Comparison of ENCODE assay signal across 17 cellular contexts in the genomic region with DNA sequence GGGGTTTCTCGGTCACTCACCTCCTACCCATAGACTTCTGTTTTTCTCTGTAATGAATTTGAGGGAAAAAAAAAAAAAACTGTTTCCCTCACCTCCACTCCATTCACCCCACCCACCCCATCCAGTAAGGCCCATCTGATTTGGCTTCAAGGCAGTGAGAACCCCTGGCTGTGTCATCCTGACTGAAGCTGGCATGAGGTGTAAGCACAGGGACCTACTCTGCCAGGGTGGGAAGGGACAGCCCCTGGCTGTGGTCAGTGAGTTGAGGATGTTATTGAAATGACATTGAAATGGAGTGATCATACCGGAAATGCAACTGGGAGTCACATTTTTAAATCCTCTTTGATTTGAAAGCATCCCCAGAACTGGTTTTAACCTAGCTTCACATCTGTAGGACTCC.
"Had no signal": no experiment of that assay in that cellular context is flagged by ENCODE, and none has a peak within 500 bp of the region (broad histone marks: within the 10 kb centered on the region; RNA-seq: fewer than 3 reads in every experiment).

No MANE protein-coding gene starts in this region.

- H3K4me3 ChIP-seq: right atrium auricular region, skin epidermis, tibial nerve, uterus had no signal

- H3K4me1 ChIP-seq: right atrium auricular region, tibial nerve, uterus had no signal

- H3K9me3 Mint-ChIP-seq: activated naive CD4-positive, alpha-beta T cell treated with anti-CD3 and anti-CD28 coated beads, Interleukin-2, amount 50 U/mL, for 24 hours; memory B cell; naive thymus-derived CD8-positive, alpha-beta T cell; T-cell had no signal

- H3K4me1 Mint-ChIP-seq: activated naive CD4-positive, alpha-beta T cell treated with anti-CD3 and anti-CD28 coated beads, Interleukin-2, amount 50 U/mL, for 24 hours had no signal

- ATAC-seq: left ventricle myocardium superior; naive thymus-derived CD8-positive, alpha-beta T cell had no signal

- H3K4me3 Mint-ChIP-seq: activated naive CD4-positive, alpha-beta T cell treated with anti-CD3 and anti-CD28 coated beads, Interleukin-2, amount 50 U/mL, for 24 hours; brain; memory B cell; naive thymus-derived CD8-positive, alpha-beta T cell; T-cell had no signal

- H3K27me3 ChIP-seq: right atrium auricular region, tibial nerve, uterus had no signal

- H3K36me3 Mint-ChIP-seq: activated naive CD4-positive, alpha-beta T cell treated with anti-CD3 and anti-CD28 coated beads, Interleukin-2, amount 50 U/mL, for 24 hours; brain; memory B cell; naive thymus-derived CD8-positive, alpha-beta T cell; T-cell had no signal

- DNase-seq: cortex of kidney; effector CD4-positive, alpha-beta T cell; foreskin fibroblast; left ventricle myocardium superior; naive thymus-derived CD8-positive, alpha-beta T cell; SK-N-SH; substantia nigra; T-cell; T-helper 9 cell; uterus had no signal

- H3K27ac ChIP-seq: right atrium auricular region, skin epidermis, tibial nerve, uterus had no signal

- H3K9me3 ChIP-seq: right atrium auricular region, SK-N-SH, tibial nerve, uterus had no signal

- H3K27me3 Mint-ChIP-seq: brain, memory B cell, progenitor cell of endocrine pancreas had no signal

- H3K36me3 ChIP-seq: right atrium auricular region, tibial nerve, uterus had no signal

- H3K27ac Mint-ChIP-seq: activated naive CD4-positive, alpha-beta T cell treated with anti-CD3 and anti-CD28 coated beads, Interleukin-2, amount 50 U/mL, for 24 hours; memory B cell; naive thymus-derived CD8-positive, alpha-beta T cell; progenitor cell of endocrine pancreas; T-cell had no signal
